ENCODE assay signal across 31 cellular contexts in the genomic region with DNA sequence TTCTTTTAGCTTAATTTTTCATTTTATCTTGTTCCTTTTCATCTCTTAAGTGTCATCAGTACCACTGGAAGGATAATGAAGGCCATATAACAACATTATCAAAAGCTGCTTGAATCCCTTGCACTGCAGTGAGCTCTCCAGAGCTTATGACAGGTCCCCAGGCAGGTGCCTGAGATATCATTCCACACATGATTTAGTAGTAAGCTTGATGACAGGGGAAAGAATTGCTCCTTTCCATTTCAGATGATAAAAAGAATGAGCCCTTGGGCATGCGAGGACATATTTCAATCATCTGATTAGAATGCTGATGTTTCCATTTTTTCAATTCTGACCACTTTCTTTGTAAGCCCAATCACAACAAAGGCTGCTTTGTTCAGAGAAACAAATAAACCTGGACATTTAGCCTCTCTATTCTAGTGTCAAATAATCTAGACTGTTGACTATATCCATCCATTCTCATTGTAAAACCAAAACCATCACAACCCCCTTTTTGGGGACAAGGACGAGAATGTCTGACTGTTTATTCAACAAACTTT.
"Had no signal": no experiment of that assay in that cellular context is flagged by ENCODE, and none has a peak within 500 bp of the region (broad histone marks: within the 10 kb centered on the region; RNA-seq: fewer than 3 reads in every experiment).

No MANE protein-coding gene starts in this region.

- H3K4me1 Mint-ChIP-seq: activated B cell treated with CpG ODN at 0.5 μM for 24 hours; activated CD4-positive, alpha-beta T cell treated with anti-CD3 and anti-CD28 coated beads, Interleukin-2, amount 10 ng/mL, durations not matched to agents 24 days and 14 days; activated naive CD8-positive, alpha-beta T cell treated with anti-CD3 and anti-CD28 coated beads for 36 hours; activated T-helper 17 cell treated with anti-CD3 and anti-CD28 coated beads, Interleukin-2, amount 50 U/mL, for 72 hours had no signal

- H3K4me3 Mint-ChIP-seq: activated B cell treated with CpG ODN at 0.5 μM for 24 hours; activated CD4-positive, alpha-beta memory T cell treated with anti-CD3 and anti-CD28 coated beads for 36 hours; activated CD4-positive, alpha-beta T cell treated with anti-CD3 and anti-CD28 coated beads, Interleukin-2, amount 10 ng/mL, durations not matched to agents 24 days and 14 days; activated CD8-positive, alpha-beta T cell treated with anti-CD3 and anti-CD28 coated beads for 36 hours; activated naive CD4-positive, alpha-beta T cell treated with anti-CD3 and anti-CD28 coated beads for 36 hours; activated naive CD8-positive, alpha-beta T cell treated with anti-CD3 and anti-CD28 coated beads for 36 hours; activated T-cell treated with anti-CD3 and anti-CD28 coated beads, Interleukin-2, amount 50 U/mL, for 4 hours; activated T-cell treated with anti-CD3 and anti-CD28 coated beads, Interleukin-2, amount 50 U/mL, for 72 hours; activated T-helper 1 cell treated with anti-CD3 and anti-CD28 coated beads, Interleukin-12 subunit alpha, Interleukin-12 subunit beta, Interleukin-2, Interleukin-4 antibody, amounts not matched to agents 30 ng/mL and 10 ng/mL and 1 ng/mL, durations not matched to agents 14 hours and 24 hours and 36 hours; activated T-helper 17 cell treated with anti-CD3 and anti-CD28 coated beads, Interleukin-2, amount 50 U/mL, for 72 hours had no signal

- H3K4me1 ChIP-seq: adrenal gland, body of pancreas, breast epithelium had no signal

- H3K27me3 Mint-ChIP-seq: activated B cell treated with CpG ODN at 0.5 μM for 24 hours; activated CD4-positive, alpha-beta memory T cell treated with anti-CD3 and anti-CD28 coated beads for 36 hours; activated CD4-positive, alpha-beta T cell treated with anti-CD3 and anti-CD28 coated beads, Interleukin-2, amount 10 ng/mL, durations not matched to agents 24 days and 14 days; activated CD8-positive, alpha-beta T cell treated with anti-CD3 and anti-CD28 coated beads for 36 hours; activated naive CD8-positive, alpha-beta T cell treated with anti-CD3 and anti-CD28 coated beads for 36 hours; activated T-helper 17 cell treated with anti-CD3 and anti-CD28 coated beads, Interleukin-2, amount 50 U/mL, for 72 hours had no signal

- H3K27ac Mint-ChIP-seq: activated B cell treated with CpG ODN at 0.5 μM for 24 hours; activated CD4-positive, alpha-beta memory T cell treated with anti-CD3 and anti-CD28 coated beads for 36 hours; activated CD4-positive, alpha-beta T cell treated with anti-CD3 and anti-CD28 coated beads, Interleukin-2, amount 10 ng/mL, durations not matched to agents 24 days and 14 days; activated CD8-positive, alpha-beta T cell treated with anti-CD3 and anti-CD28 coated beads for 36 hours; activated naive CD4-positive, alpha-beta T cell treated with anti-CD3 and anti-CD28 coated beads for 36 hours; activated naive CD4-positive, alpha-beta T cell treated with anti-CD3 and anti-CD28 coated beads, Interleukin-2, amount 50 U/mL, for 72 hours; activated naive CD8-positive, alpha-beta T cell treated with anti-CD3 and anti-CD28 coated beads for 36 hours; activated T-cell treated with anti-CD3 and anti-CD28 coated beads, Interleukin-2, amount 50 U/mL, for 72 hours; activated T-helper 1 cell treated with anti-CD3 and anti-CD28 coated beads, Interleukin-12 subunit alpha, Interleukin-12 subunit beta, Interleukin-2, Interleukin-4 antibody, amounts not matched to agents 30 ng/mL and 10 ng/mL and 1 ng/mL, durations not matched to agents 14 hours and 24 hours and 36 hours; activated T-helper 17 cell treated with anti-CD3 and anti-CD28 coated beads, Interleukin-2, amount 50 U/mL, for 72 hours had no signal

- H3K36me3 ChIP-seq: adrenal gland, brain microvascular endothelial cell, breast epithelium had no signal

- H3K4me3 ChIP-seq: adrenal gland, body of pancreas, breast epithelium had no signal

- H3K27ac ChIP-seq: adrenal gland, body of pancreas, brain microvascular endothelial cell, breast epithelium, VCaP had no signal

- DNase-seq: activated B cell treated with CpG ODN at 0.5 μM for 24 hours; activated CD4-positive, alpha-beta memory T cell treated with anti-CD3 and anti-CD28 coated beads for 36 hours; activated CD4-positive, alpha-beta T cell treated with anti-CD3 and anti-CD28 coated beads for 4 hours; activated CD4-positive, alpha-beta T cell treated with anti-CD3 and anti-CD28 coated beads, Interleukin-2, amount 10 ng/mL, durations not matched to agents 24 days and 14 days; activated CD4-positive, alpha-beta T cell treated with anti-CD3 and anti-CD28 coated beads, Interleukin-2, amount 50 U/mL, for 1 hour; activated CD4-positive, alpha-beta T cell treated with anti-CD3 and anti-CD28 coated beads, Interleukin-2, amount 50 U/mL, for 4 hours; activated CD4-positive, CD25-positive, alpha-beta regulatory T cell treated with anti-CD3 and anti-CD28 coated beads, Interleukin-2, amount 50 U/mL, for 72 hours; activated CD8-positive, alpha-beta memory T cell treated with anti-CD3 and anti-CD28 coated beads, Interleukin-2, amount 50 U/mL, for 4 hours; activated CD8-positive, alpha-beta T cell treated with anti-CD3 and anti-CD28 coated beads for 36 hours; activated effector memory CD4-positive, alpha-beta T cell treated with anti-CD3 and anti-CD28 coated beads, Interleukin-2, amount 50 U/mL, for 16 hours; activated gamma-delta T cell treated with Interleukin-2 at 50 U/mL for 16 hours; activated naive CD4-positive, alpha-beta T cell; activated naive CD4-positive, alpha-beta T cell treated with anti-CD3 and anti-CD28 coated beads for 36 hours; activated naive CD4-positive, alpha-beta T cell treated with anti-CD3 and anti-CD28 coated beads, Interleukin-2, amount 50 U/mL, for 16 hours; activated naive CD8-positive, alpha-beta T cell treated with anti-CD3 and anti-CD28 coated beads for 36 hours; activated T-cell treated with anti-CD3 and anti-CD28 coated beads for 4 hours; activated T-cell treated with anti-CD3 and anti-CD28 coated beads, Interleukin-2, amount 50 U/mL, for 1 hour; activated T-cell treated with anti-CD3 and anti-CD28 coated beads, Interleukin-2, amount 50 U/mL, for 4 hours; activated T-cell treated with anti-CD3 and anti-CD28 coated beads, Interleukin-2, amount 50 U/mL, for 72 hours; adrenal gland; amniotic stem cell; aorta; body of pancreas; brain microvascular endothelial cell; central memory CD4-positive, alpha-beta T cell; T-helper 9 cell had no signal

- H3K27me3 ChIP-seq: adrenal gland, body of pancreas, brain microvascular endothelial cell, breast epithelium had no signal

- H3K9me3 ChIP-seq: adrenal gland, body of pancreas, breast epithelium had no signal

- H3K36me3 Mint-ChIP-seq: activated CD4-positive, alpha-beta memory T cell treated with anti-CD3 and anti-CD28 coated beads for 36 hours; activated naive CD4-positive, alpha-beta T cell treated with anti-CD3 and anti-CD28 coated beads, Interleukin-2, amount 50 U/mL, for 72 hours; activated naive CD8-positive, alpha-beta T cell treated with anti-CD3 and anti-CD28 coated beads for 36 hours had no signal

- H3K9me3 Mint-ChIP-seq: activated B cell treated with CpG ODN at 0.5 μM for 24 hours; activated CD4-positive, alpha-beta memory T cell treated with anti-CD3 and anti-CD28 coated beads for 36 hours; activated CD4-positive, alpha-beta T cell treated with anti-CD3 and anti-CD28 coated beads, Interleukin-2, amount 10 ng/mL, durations not matched to agents 24 days and 14 days; activated CD8-positive, alpha-beta T cell treated with anti-CD3 and anti-CD28 coated beads for 36 hours; activated naive CD4-positive, alpha-beta T cell treated with anti-CD3 and anti-CD28 coated beads for 36 hours; activated T-helper 1 cell treated with anti-CD3 and anti-CD28 coated beads, Interleukin-12 subunit alpha, Interleukin-12 subunit beta, Interleukin-2, Interleukin-4 antibody, amounts not matched to agents 30 ng/mL and 10 ng/mL and 1 ng/mL, durations not matched to agents 14 hours and 24 hours and 36 hours had no signal
